In genomic region chr10:107160866-107161265, GRCh38 we compare ENCODE assay signal across 28 cellular contexts. TPM values are rescaled to one million over a fixed set of nuclear protein-coding genes. Genes with fewer than 3 reads are reported as not detected.
"Had no signal": no experiment of that assay in that cellular context is flagged by ENCODE, and none has a peak within 500 bp of the region (broad histone marks: within the 10 kb centered on the region; RNA-seq: fewer than 3 reads in every experiment).

No MANE protein-coding gene starts in this region.

- H3K27me3 ChIP-seq: testis, thyroid gland had no signal

- H3K27ac Mint-ChIP-seq: immature natural killer cell; mesothelial cell of epicardium; naive B cell; natural killer cell; nephron progenitor cell; stimulated activated naive B cell treated with anti-CD40 and anti-IgM and Interleukin-4, amounts not matched to agents 10 μg/mL and 1 μg/mL and 100 μg/mL, for 72 hours had no signal

- H3K9ac ChIP-seq: parathyroid adenoma had no signal

- ATAC-seq: right cardiac atrium; sciatic nerve; stimulated activated naive B cell treated with anti-CD40 and anti-IgM and Interleukin-4, amounts not matched to agents 10 μg/mL and 1 μg/mL and 100 μg/mL, for 72 hours; stimulated activated naive CD8-positive, alpha-beta T cell treated with anti-CD3 and anti-CD28 coated beads, Interleukin-15, Interleukin-2, amounts not matched to agents 100 U/mL and 50 U/mL, for 24 hours had no signal

- H3K4me3 ChIP-seq: left ventricle myocardium inferior, lung, skin epidermis, stomach, testis, thyroid gland, transverse colon, upper lobe of left lung, vagina had no signal

- H3K4me3 Mint-ChIP-seq: immature natural killer cell; mesothelial cell of epicardium; naive B cell; natural killer cell; nephron progenitor cell; stimulated activated naive B cell treated with anti-CD40 and anti-IgM and Interleukin-4, amounts not matched to agents 10 μg/mL and 1 μg/mL and 100 μg/mL, for 72 hours had no signal

- DNase-seq: immature natural killer cell; kidney; left ventricle myocardium inferior; mesendoderm; naive B cell; natural killer cell; nephron progenitor cell; retina; right cardiac atrium; stimulated activated CD4-positive, alpha-beta T cell treated with anti-CD3 and anti-CD28 coated beads, Interleukin-12 subunit alpha, Interleukin-12 subunit beta, amount 100 ng/mL, for 4 hours; stimulated activated CD4-positive, alpha-beta T cell treated with anti-CD3 and anti-CD28 coated beads, Interleukin-15, amount 100 ng/mL, for 24 hours; stimulated activated CD4-positive, alpha-beta T cell treated with anti-CD3 and anti-CD28 coated beads, Interleukin-2, amount 100 ng/mL, for 24 hours; stimulated activated CD4-positive, alpha-beta T cell treated with anti-CD3 and anti-CD28 coated beads, Interleukin-4, amount 100 ng/mL, for 1 hour; stimulated activated naive B cell treated with anti-CD40 and anti-IgM and Interleukin-4, amounts not matched to agents 10 μg/mL and 1 μg/mL and 100 μg/mL, for 72 hours; stimulated activated naive CD8-positive, alpha-beta T cell treated with anti-CD3 and anti-CD28 coated beads, Interleukin-15, Interleukin-2, amounts not matched to agents 100 U/mL and 50 U/mL, for 24 hours; stomach; testis; thyroid gland; transverse colon; upper lobe of left lung had no signal

- H3K9me3 Mint-ChIP-seq: mesothelial cell of epicardium, nephron progenitor cell had no signal

- H3K36me3 ChIP-seq: left ventricle myocardium inferior, stomach, thyroid gland, transverse colon, upper lobe of left lung, vagina had no signal

- H3K9me3 ChIP-seq: left ventricle myocardium inferior, testis, thyroid gland, transverse colon, upper lobe of left lung, vagina had no signal

- H3K4me1 ChIP-seq: parathyroid adenoma, testis, vagina had no signal

- H3K27ac ChIP-seq: left ventricle myocardium inferior, parathyroid adenoma, skin epidermis, stomach, testis, thyroid gland, transverse colon, upper lobe of left lung, vagina had no signal

- H3K36me3 Mint-ChIP-seq: mesothelial cell of epicardium had no signal

RNA-seq across cellular contexts. Expression of gene SORCS1, which starts 3.6 kb away (rescaled TPM):
- total RNA-seq: natural killer cell, osteocyte, pulmonary artery endothelial cell had no signal
- polyA plus RNA-seq: immature natural killer cell had no signal
